Comparison of ENCODE assay signal across 8 cellular contexts in genomic region chr4:128309585-128309984, GRCh38.
"Had no signal": no experiment of that assay in that cellular context is flagged by ENCODE, and none has a peak within 500 bp of the region (broad histone marks: within the 10 kb centered on the region; RNA-seq: fewer than 3 reads in every experiment).

No MANE protein-coding gene starts in this region.

- H3K27ac ChIP-seq: breast epithelium had no signal

- H3K4me1 Mint-ChIP-seq: stimulated activated effector memory CD8-positive, alpha-beta T cell treated with anti-CD3 and anti-CD28 coated beads, Interleukin-12 subunit alpha, Interleukin-12 subunit beta, amount 100 ng/mL, for 72 hours had no signal

- H3K27ac Mint-ChIP-seq: activated naive CD8-positive, alpha-beta T cell; memory B cell; stimulated activated effector memory CD8-positive, alpha-beta T cell treated with anti-CD3 and anti-CD28 coated beads, Interleukin-12 subunit alpha, Interleukin-12 subunit beta, amount 100 ng/mL, for 72 hours had no signal

- H3K36me3 ChIP-seq: breast epithelium had no signal

- H3K9me3 Mint-ChIP-seq: memory B cell; neural crest cell; stimulated activated effector memory CD8-positive, alpha-beta T cell treated with anti-CD3 and anti-CD28 coated beads, Interleukin-12 subunit alpha, Interleukin-12 subunit beta, amount 100 ng/mL, for 72 hours had no signal

- H3K36me3 Mint-ChIP-seq: stimulated activated effector memory CD8-positive, alpha-beta T cell treated with anti-CD3 and anti-CD28 coated beads, Interleukin-12 subunit alpha, Interleukin-12 subunit beta, amount 100 ng/mL, for 72 hours had no signal

- H3K4me1 ChIP-seq: breast epithelium had no signal

- H3K27me3 ChIP-seq: breast epithelium had no signal

- H3K4me3 ChIP-seq: breast epithelium had no signal

- H3K4me3 Mint-ChIP-seq: activated naive CD8-positive, alpha-beta T cell; memory B cell; neural crest cell; stimulated activated effector memory CD8-positive, alpha-beta T cell treated with anti-CD3 and anti-CD28 coated beads, Interleukin-12 subunit alpha, Interleukin-12 subunit beta, amount 100 ng/mL, for 72 hours had no signal

- ATAC-seq: stimulated activated effector memory CD8-positive, alpha-beta T cell treated with anti-CD3 and anti-CD28 coated beads, Interleukin-12 subunit alpha, Interleukin-12 subunit beta, amount 100 ng/mL, for 72 hours had no signal

- H3K27me3 Mint-ChIP-seq: activated naive CD8-positive, alpha-beta T cell; memory B cell had no signal

- DNase-seq: activated CD4-positive, CD25-positive, alpha-beta regulatory T cell; activated effector memory CD4-positive, alpha-beta T cell treated with anti-CD3 and anti-CD28 coated beads, Interleukin-2, amount 50 U/mL, for 16 hours; effector CD4-positive, alpha-beta T cell had no signal

- H3K9me3 ChIP-seq: breast epithelium had no signal
